8 cellular contexts compared by ENCODE assay signal in the genomic region with DNA sequence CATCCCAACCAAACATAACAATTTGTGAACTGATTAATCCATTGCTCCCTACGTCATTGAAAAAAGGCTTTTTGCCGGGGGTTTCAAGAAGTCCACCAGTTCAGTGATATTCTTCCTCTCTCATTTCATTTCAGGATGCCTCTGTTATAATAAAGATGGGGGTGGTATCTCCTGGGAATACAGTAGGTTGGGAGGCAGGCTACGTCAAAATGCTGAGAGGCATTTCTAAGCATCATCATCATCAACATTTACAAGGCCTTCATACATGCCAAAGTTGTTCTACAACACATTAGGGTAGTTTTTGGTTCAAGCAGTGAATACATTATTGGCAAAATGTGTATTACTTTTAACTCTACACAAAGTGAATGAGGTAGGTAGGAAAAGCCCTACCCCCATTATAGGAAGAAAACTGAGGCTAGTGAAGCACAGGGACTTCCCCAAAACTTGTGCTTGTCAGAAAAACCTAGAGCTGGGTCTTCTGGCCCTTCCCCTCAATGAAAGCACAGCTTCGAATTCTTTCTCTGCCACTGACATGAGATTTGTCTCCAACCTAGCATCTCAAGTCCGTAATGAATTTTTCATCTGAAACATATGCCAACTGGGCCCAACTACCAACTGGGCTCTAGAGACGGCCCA. TPM values are rescaled to one million over a fixed set of nuclear protein-coding genes. Genes with fewer than 3 reads are reported as not detected.
DNase-seq lines count a peak whose midpoint lies in the region; ATAC-seq and TF ChIP-seq lines count a peak whose summit lies in the region.

No MANE protein-coding gene starts in this region.

- intact Hi-C loops in Calu3 (cut with micrococcal nuclease; ENCODE audit: unreplicated experiment): loop anchor here (5.0 to 10.0 kb wide), 2 partner anchors 202 to 355 kb away; no protein-coding TSS in a partner anchor

- no peaks in the 10 kb centered on the region for H3K9me3 Mint-ChIP-seq in Calu3 (ENCODE audit: low read depth, unreplicated experiment)

- peak overlapping the region; percentile 97 to 98 for H3K9ac ChIP-seq in duodenal mucosa (ENCODE audit: low read depth in 1 of 2, low read length in 2 of 2)

- H3K4me1 ChIP-seq in duodenal mucosa (ENCODE audit: control insufficient read depth in 1 of 2, insufficient read depth in 2 of 2, low read length in 2 of 2): peaks cover 11 to 18% of the 10 kb centered on the region in 2 donors

- TF ChIP-seq CTCF in Calu3 (IDR thresholded peaks at IDR 0.05; ENCODE audit: unreplicated experiment) (no peak), LNCaP clone FGC (IDR thresholded peaks at IDR 0.05; ENCODE audit: control insufficient read depth, extremely low read depth, insufficient read depth) (no peak), omental fat pad (IDR thresholded peaks at IDR 0.05) (no peak)

- ATAC-seq in GM21619 (IDR thresholded peaks at IDR 0.05; ENCODE audit: unreplicated experiment): peak; percentile 7
- peak; percentile 8 for ATAC-seq in omental fat pad (ENCODE audit: low FRiP score)

- peak overlapping the region; percentile 98 for H3K27ac Mint-ChIP-seq in Calu3 (ENCODE audit: unreplicated experiment)

- BruUV-seq in Calu3 (replicated peaks; lab: Mats Ljungman, UMichigan): no TSS peak

- CTCF ChIA-PET in Calu3 (lab: Charles Lee): interaction anchor here (0.6 to 1.2 kb wide), 4 partner anchors 11 to 826 kb away, joined by 3 to 9 read pairs (median 6); partner anchors contain the start of gene OSR1

- peak overlapping the region; percentile 75 for H3K4me3 ChIP-seq in LNCaP clone FGC (ENCODE audit: low read depth, low read length)
- peak overlapping the region; percentile 98 for H3K4me3 ChIP-seq in duodenal mucosa (ENCODE audit: low read depth in 1 of 2, low read length in 2 of 2)

- no peaks in the 10 kb centered on the region for H3K9me3 ChIP-seq in duodenal mucosa (ENCODE audit: control insufficient read depth in 1 of 2, low read length in 2 of 2)

- H3K27me3 ChIP-seq in duodenal mucosa (ENCODE audit: control insufficient read depth in 1 of 2, insufficient read depth in 2 of 2, low read length in 2 of 2): peaks cover 24 to 27% of the 10 kb centered on the region in 2 donors

- DNase-seq in Calu3 (no peak), LNCaP clone FGC (ENCODE audit: low read depth) (no peak), omental fat pad (ENCODE audit: low spot score) (no peak), AG08396 (ENCODE audit: low spot score) (no peak), NCI-H69 (lab: John Stamatoyannopoulos, UW) (no peak)
- DNase-seq in stimulated activated CD4-positive, alpha-beta T cell treated with anti-CD3 and anti-CD28 coated beads, Interleukin-15, amount 100 ng/mL, for 24 hours: no peak

- H3K27me3 Mint-ChIP-seq in Calu3 (ENCODE audit: unreplicated experiment): no peaks in the 10 kb centered on the region

- H3K27ac ChIP-seq in duodenal mucosa (ENCODE audit: low read depth, low read length): peak overlapping the region; percentile 91

- H3K4me3 Mint-ChIP-seq in Calu3 (ENCODE audit: low read depth, unreplicated experiment): peak overlapping the region; percentile 95

- H3K36me3 ChIP-seq in duodenal mucosa (ENCODE audit: control insufficient read depth in 1 of 2, insufficient read depth in 2 of 2, low read length in 2 of 2): no peaks in the 10 kb centered on the region

- no peaks in the 10 kb centered on the region for H3K4me1 Mint-ChIP-seq in Calu3 (ENCODE audit: low read depth, unreplicated experiment)

- H3K36me3 Mint-ChIP-seq in Calu3 (ENCODE audit: insufficient read depth, unreplicated experiment): peaks cover 14% of the 10 kb centered on the region

RNA-seq across cellular contexts. Expression of gene OSR1, which starts 11.3 kb away (rescaled TPM):
- total RNA-seq in Calu3 (2022): 1.3 and 1.4 TPM in 2 replicates
- total RNA-seq in omental fat pad: 100 to 1,000 TPM in 2 of 4 donors, 10 to 100 TPM in 2; 33.7 to 148 (median 81.9) TPM

Comparison
In these comparisons a context has a peak if more than half of its experiments do, and no peak if none do; other contexts are left out.
1. RNA of gene OSR1, which starts 11.3 kb away (total RNA-seq): 33.7 to 148 TPM in omental fat pad; 1.3 to 1.4 TPM in Calu3; every median in the first group is over 10 times any median in the second.